In the genomic region with DNA sequence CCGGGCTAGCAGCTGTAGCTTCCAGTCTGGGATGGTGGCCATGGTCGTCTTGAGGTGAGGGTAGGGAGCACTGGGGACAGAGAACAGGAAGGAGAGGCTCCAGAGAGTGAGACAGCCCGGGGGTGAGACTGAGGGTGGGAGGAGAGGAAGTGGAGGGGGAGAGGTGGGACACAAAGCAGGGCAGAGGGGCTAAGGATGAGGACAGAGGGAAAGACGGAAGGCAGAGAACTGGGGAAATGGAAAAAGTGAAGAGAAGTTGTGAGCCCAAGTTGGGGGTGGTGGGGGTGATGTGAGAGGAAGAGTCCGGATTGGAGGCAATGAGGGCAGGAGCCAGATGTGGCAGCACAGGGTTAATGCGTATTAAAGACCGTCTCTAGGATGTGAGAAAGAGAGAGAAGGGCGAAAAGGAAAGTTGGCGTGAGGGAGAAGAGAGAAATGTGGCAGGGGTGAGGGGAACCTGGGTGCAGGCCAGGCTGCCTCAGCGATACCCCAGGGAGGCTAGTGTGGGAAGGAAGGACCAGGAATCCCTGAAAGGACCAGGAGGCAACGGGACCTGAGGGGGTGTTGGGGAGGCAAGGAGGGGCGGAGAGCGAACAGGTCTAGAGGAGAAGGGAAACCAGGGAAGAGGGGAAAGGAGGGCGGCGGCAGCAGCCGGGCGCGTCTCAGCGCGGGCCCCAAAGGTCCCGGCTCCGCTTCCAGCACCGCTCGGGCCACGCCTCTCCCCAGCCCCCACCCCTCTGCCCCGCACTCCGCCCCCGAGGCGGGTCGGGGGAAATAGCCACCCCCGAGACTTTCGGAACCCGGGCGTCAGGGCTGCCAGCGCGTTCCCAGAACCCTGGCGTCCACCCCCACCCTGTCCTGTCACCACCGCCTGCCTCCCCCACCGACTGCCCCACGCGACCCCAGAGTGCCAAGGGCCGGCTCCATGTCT, we compare ENCODE assay signal across 8 cellular contexts. TPM values are rescaled to one million over a fixed set of nuclear protein-coding genes. Genes with fewer than 3 reads are reported as not detected.
A peak's percentile ranks its signal among the peaks of the same experiment; 100 is the strongest.
DNase-seq lines count a peak whose midpoint lies in the region; ATAC-seq, FAIRE-seq and TF ChIP-seq lines count a peak whose summit lies in the region.

A gene with protein sequence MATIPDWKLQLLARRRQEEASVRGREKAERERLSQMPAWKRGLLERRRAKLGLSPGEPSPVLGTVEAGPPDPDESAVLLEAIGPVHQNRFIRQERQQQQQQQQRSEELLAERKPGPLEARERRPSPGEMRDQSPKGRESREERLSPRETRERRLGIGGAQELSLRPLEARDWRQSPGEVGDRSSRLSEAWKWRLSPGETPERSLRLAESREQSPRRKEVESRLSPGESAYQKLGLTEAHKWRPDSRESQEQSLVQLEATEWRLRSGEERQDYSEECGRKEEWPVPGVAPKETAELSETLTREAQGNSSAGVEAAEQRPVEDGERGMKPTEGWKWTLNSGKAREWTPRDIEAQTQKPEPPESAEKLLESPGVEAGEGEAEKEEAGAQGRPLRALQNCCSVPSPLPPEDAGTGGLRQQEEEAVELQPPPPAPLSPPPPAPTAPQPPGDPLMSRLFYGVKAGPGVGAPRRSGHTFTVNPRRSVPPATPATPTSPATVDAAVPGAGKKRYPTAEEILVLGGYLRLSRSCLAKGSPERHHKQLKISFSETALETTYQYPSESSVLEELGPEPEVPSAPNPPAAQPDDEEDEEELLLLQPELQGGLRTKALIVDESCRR (minus strand): TSS at position 669 of the 931 bp plus-strand sequence. CDS start 627 bp downstream, at position 42.

- peaks cover 8% of the 10 kb centered on the region; the same call in 1 of the 2 replicates for H4K20me1 ChIP-seq in Karpas-422 (ENCODE audit: insufficient read depth, low read depth, low read length)

- no peak within 1 kb of the TSS; the same call in 1 of the 2 replicates for H2AFZ ChIP-seq in Karpas-422 (ENCODE audit: low read length)

- peaks cover 9% of the 10 kb centered on the region for H3K36me3 ChIP-seq in Karpas-422 (ENCODE audit: insufficient read depth, low read length)
- H3K36me3 ChIP-seq in bronchial epithelial cell (ENCODE audit: control insufficient read depth, insufficient read depth, low read length): peaks cover 6% of the 10 kb centered on the region
- peaks cover 1% of the 10 kb centered on the region for H3K36me3 ChIP-seq in kidney epithelial cell (ENCODE audit: control insufficient read depth, insufficient read depth, low read length)

- peak within 1 kb of the TSS; percentile 92 for H3K4me3 Mint-ChIP-seq in activated B cell treated with CpG ODN at 0.5 μM for 24 hours

- peak within 1 kb of the TSS; percentile 98 for H3K27ac ChIP-seq in Karpas-422 (ENCODE audit: low read length)

- peaks cover 68% of the 10 kb centered on the region for H3K4me1 ChIP-seq in Karpas-422 (ENCODE audit: low read length)

- peak; percentile 72 for TF ChIP-seq POLR2A in GM15510 (IDR thresholded peaks at IDR 0.05; ENCODE audit: borderline replicate concordance, extremely low read depth, insufficient read length)

- H3K27me3 ChIP-seq in Karpas-422 (ENCODE audit: low read length): no peaks in the 10 kb centered on the region
- no peaks in the 10 kb centered on the region for H3K27me3 ChIP-seq in bronchial epithelial cell (ENCODE audit: control insufficient read depth, insufficient read depth, low read length)
- H3K27me3 ChIP-seq in kidney epithelial cell (ENCODE audit: control insufficient read depth, insufficient read depth, low read length): no peaks in the 10 kb centered on the region

- H3K9me3 ChIP-seq in Karpas-422 (ENCODE audit: low read length): no peaks in the 10 kb centered on the region

- H3K79me2 ChIP-seq in Karpas-422 (ENCODE audit: low read length): peaks cover 60% of the 10 kb centered on the region

- CTCF ChIA-PET in activated B cell treated with CpG ODN at 0.5 μM for 24 hours (lab: Charles Lee): interaction anchor here (15.7 kb wide), 1 partner anchor 42 kb away, joined by 576 read pairs; a partner anchor contains a TSS

- no peaks in the 10 kb centered on the region for H3K27me3 Mint-ChIP-seq in activated B cell treated with CpG ODN at 0.5 μM for 24 hours

- POLR2A ChIA-PET in activated B cell treated with CpG ODN at 0.5 μM for 24 hours (lab: Charles Lee): interaction anchor here (0.8 to 15.3 kb wide), 6 partner anchors 15 to 72 kb away, joined by 5 to 697 read pairs (median 34); a partner anchor contains a TSS

- no peaks in the 10 kb centered on the region for H3K9me3 Mint-ChIP-seq in activated B cell treated with CpG ODN at 0.5 μM for 24 hours

- H3K4me1 Mint-ChIP-seq in activated B cell treated with CpG ODN at 0.5 μM for 24 hours: peaks cover 81% of the 10 kb centered on the region

- intact Hi-C loops in activated B cell treated with CpG ODN at 0.5 μM for 24 hours (cut with micrococcal nuclease): loop anchor here (2.0 to 10.0 kb wide), 2 partner anchors 13 to 879 kb away; a partner anchor contains a TSS

- peaks cover 43% of the 10 kb centered on the region for H3K36me3 Mint-ChIP-seq in activated B cell treated with CpG ODN at 0.5 μM for 24 hours (ENCODE audit: low read depth)

- DNase-seq in Karpas-422: peak; percentile 92
- peak; percentile 69 for DNase-seq in activated B cell treated with CpG ODN at 0.5 μM for 24 hours
- peak; percentile 27 for DNase-seq in bronchial epithelial cell (ENCODE audit: low read depth)
- no peak for DNase-seq in kidney epithelial cell (ENCODE audit: low read depth)
- peak; percentile 79 to 84 for DNase-seq in stimulated activated CD4-positive, alpha-beta T cell treated with anti-CD3 and anti-CD28 coated beads, Interleukin-15, amount 100 ng/mL, for 1 hour (ENCODE audit: low read depth in 1 of 2, low spot score in 1 of 2)

- no peaks in the 10 kb centered on the region for H3K9me2 ChIP-seq in Karpas-422 (replicated peaks; ENCODE audit: insufficient read depth, low read length)

- TF ChIP-seq CTCF in activated B cell treated with CpG ODN at 0.5 μM for 24 hours (IDR thresholded peaks at IDR 0.05) (no peak), bronchial epithelial cell (IDR thresholded peaks at IDR 0.05; ENCODE audit: insufficient read depth, low read length, severe bottlenecking) (no peak), kidney epithelial cell (IDR thresholded peaks at IDR 0.05; ENCODE audit: insufficient read depth, low read length, poor library complexity, severe bottlenecking) (no peak)

- H3K27ac Mint-ChIP-seq in activated B cell treated with CpG ODN at 0.5 μM for 24 hours: peak within 1 kb of the TSS; percentile 99

- H3K9ac ChIP-seq in Karpas-422 (ENCODE audit: low read length): peak within 1 kb of the TSS; percentile 96

- peak within 1 kb of the TSS; percentile 80 for H3K4me3 ChIP-seq in Karpas-422 (ENCODE audit: low read length)
- peak within 1 kb of the TSS; percentile 76 for H3K4me3 ChIP-seq in bronchial epithelial cell (ENCODE audit: low read depth, low read length)
- H3K4me3 ChIP-seq in kidney epithelial cell (ENCODE audit: low read depth, low read length): peak within 1 kb of the TSS; percentile 85

- peak; percentile 28 for ATAC-seq in activated B cell treated with CpG ODN at 0.5 μM for 24 hours (ENCODE audit: low read depth)
- ATAC-seq in HG02973 (IDR thresholded peaks at IDR 0.05; ENCODE audit: unreplicated experiment): no peak
- ATAC-seq in GM21528 (IDR thresholded peaks at IDR 0.05; ENCODE audit: low FRiP score, unreplicated experiment): no peak

- H3K4me2 ChIP-seq in Karpas-422 (ENCODE audit: low read depth, low read length, poor library complexity, severe bottlenecking): peak within 1 kb of the TSS; percentile 97

- FAIRE-seq in bronchial epithelial cell (lab: Jason Lieb, UNC): no peak

RNA-seq across cellular contexts. Expression of the gene that starts here (rescaled TPM):
- total RNA-seq in Karpas-422 (2014; rRNA removed; shearing (Covaris generic); ENCODE audit: low replicate concordance): 69.8 and 75.3 TPM in 2 replicates
- 96.8 and 104 TPM in 2 replicates for total RNA-seq in activated B cell treated with CpG ODN at 0.5 μM for 24 hours
- 26.0 and 32.6 TPM in 2 replicates for total RNA-seq in bronchial epithelial cell
- total RNA-seq in kidney epithelial cell: 125 and 129 TPM in 2 replicates
